In the genomic region with DNA sequence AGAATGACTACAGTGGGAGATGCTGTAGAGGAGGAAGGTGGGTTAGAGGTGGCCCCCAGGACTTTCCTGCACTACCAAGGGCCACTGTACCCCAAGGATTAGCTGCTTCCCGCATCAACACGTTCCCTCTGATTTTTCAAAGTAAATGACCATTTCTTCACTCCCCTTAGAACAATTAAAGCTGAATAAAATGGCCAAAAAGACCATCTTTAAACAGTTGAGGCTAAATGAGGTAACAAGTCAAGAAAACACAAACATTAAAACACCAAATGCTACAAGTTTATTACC, we compare ENCODE assay signal across 8 cellular contexts. TPM values are rescaled to one million over a fixed set of nuclear protein-coding genes. Genes with fewer than 3 reads are reported as not detected.
DNase-seq lines count a peak whose midpoint lies in the region; ATAC-seq and TF ChIP-seq lines count a peak whose summit lies in the region.

No MANE protein-coding gene starts in this region.

- peak overlapping the region; percentile 69 for H2AFZ ChIP-seq in MM.1S (ENCODE audit: low read length)

- DNase-seq in MM.1S (no peak), dorsolateral prefrontal cortex (no peak), nephron progenitor cell (no peak), GM03348 (ENCODE audit: low spot score) (no peak), amygdala (lab: John Stamatoyannopoulos, UW) (no peak), left colon (no peak)
- DNase-seq in stimulated activated CD4-positive, alpha-beta T cell treated with anti-CD3 and anti-CD28 coated beads, Interleukin-2, amount 100 ng/mL, for 24 hours, result no peak

- H3K36me3 ChIP-seq in BLaER1 (peaks cover 10% of the 10 kb centered on the region), MM.1S (replicated peaks; ENCODE audit: insufficient read depth, low read length) (no peaks in the 10 kb centered on the region)

- no peaks in the 10 kb centered on the region for H3F3A ChIP-seq in MM.1S (ENCODE audit: insufficient read depth, low read length)

- H3K27me3 ChIP-seq in BLaER1, result no peaks in the 10 kb centered on the region
- H3K27me3 ChIP-seq in MM.1S (replicated peaks; ENCODE audit: insufficient read depth, low read length), result no peaks in the 10 kb centered on the region
- no peaks in the 10 kb centered on the region for H3K27me3 ChIP-seq in dorsolateral prefrontal cortex

- H3K9ac ChIP-seq in BLaER1 (peak overlapping the region; percentile 99), MM.1S (ENCODE audit: low read length) (peak overlapping the region; percentile 88)

- peak overlapping the region; percentile 89 for H3K4me3 Mint-ChIP-seq in nephron progenitor cell

- H3K27ac ChIP-seq in BLaER1 (peak overlapping the region; percentile 99), MM.1S (ENCODE audit: low read length) (peak overlapping the region; percentile 89; the same call in 1 of the 2 replicates), dorsolateral prefrontal cortex (peak overlapping the region; percentile 32 to 100 (median 91))

- peak overlapping the region; percentile 88 for H3K4me2 ChIP-seq in BLaER1
- H3K4me2 ChIP-seq in MM.1S (ENCODE audit: low read depth, low read length), result peak overlapping the region; percentile 92

- H3K4me1 ChIP-seq in BLaER1, result peaks cover 34% of the 10 kb centered on the region
- H3K4me1 ChIP-seq in MM.1S (ENCODE audit: low read length), result no peaks in the 10 kb centered on the region; the same call in 1 of the 2 replicates

- no peaks in the 10 kb centered on the region for H3K9me3 Mint-ChIP-seq in nephron progenitor cell

- peaks cover 32% of the 10 kb centered on the region for H3K27me3 Mint-ChIP-seq in nephron progenitor cell (ENCODE audit: low read depth, poor library complexity)

- TF ChIP-seq CTCF in MM.1S (IDR thresholded peaks at IDR 0.05; ENCODE audit: low read length), result no peak
- no peak for TF ChIP-seq CTCF in dorsolateral prefrontal cortex (IDR thresholded peaks at IDR 0.05 in 54 of 56, conservative IDR thresholded peaks at IDR 0.05 in 2 of 56; ENCODE audit: low read depth in 1 of 56, partially characterized antibody in 56 of 56)
- no peak for TF ChIP-seq CTCF in nephron progenitor cell (IDR thresholded peaks at IDR 0.05)

- no peak overlapping the region for H3K27ac Mint-ChIP-seq in nephron progenitor cell

- intact Hi-C loops in dorsolateral prefrontal cortex (cut with DNase I), result loop anchor here (5.0 to 10.0 kb wide), 5 partner anchors 36 to 354 kb away; partner anchors contain the start of gene ERAP2 (in 1 of the 2)
- intact Hi-C loops in left colon (cut with DNase I, micrococcal nuclease), result no loop called here

- no peak for ATAC-seq in left colon

- H3K4me1 Mint-ChIP-seq in nephron progenitor cell, result peaks cover 27% of the 10 kb centered on the region

- no peaks in the 10 kb centered on the region for H3K9me2 ChIP-seq in MM.1S (replicated peaks; ENCODE audit: insufficient read depth, low read length)

- H3K79me2 ChIP-seq in MM.1S (ENCODE audit: low read length), result peaks cover 39% of the 10 kb centered on the region

- H3K9me3 ChIP-seq in BLaER1 (no peaks in the 10 kb centered on the region), MM.1S (replicated peaks; ENCODE audit: insufficient read depth, low read length) (no peaks in the 10 kb centered on the region)

- H3K36me3 Mint-ChIP-seq in nephron progenitor cell (ENCODE audit: low read depth), result peaks cover 9% of the 10 kb centered on the region

- H3K4me3 ChIP-seq in BLaER1 (peak overlapping the region; percentile 89), MM.1S (ENCODE audit: low read length) (peak overlapping the region; percentile 75), dorsolateral prefrontal cortex (peak overlapping the region; percentile 35 to 96 (median 83))

- peaks cover 14% of the 10 kb centered on the region for H4K20me1 ChIP-seq in BLaER1
- no peaks in the 10 kb centered on the region for H4K20me1 ChIP-seq in MM.1S (ENCODE audit: insufficient read depth, low read length)

RNA-seq across cellular contexts. Expression of gene ERAP1, which starts 0.7 kb away (rescaled TPM):
- total RNA-seq in dorsolateral prefrontal cortex (10 to 100 TPM; 16.7 to 39.0 (median 28.3) TPM), left colon (100 to 1,000 TPM; 112 to 120 TPM)

Comparison
In these comparisons a context has a peak if more than half of its experiments do, and no peak if none do; other contexts are left out.
1. intact Hi-C loops: an anchor here in dorsolateral prefrontal cortex (5.0 to 10.0 kb wide); none called in left colon.